15 cellular contexts compared by ENCODE assay signal in the genomic region with DNA sequence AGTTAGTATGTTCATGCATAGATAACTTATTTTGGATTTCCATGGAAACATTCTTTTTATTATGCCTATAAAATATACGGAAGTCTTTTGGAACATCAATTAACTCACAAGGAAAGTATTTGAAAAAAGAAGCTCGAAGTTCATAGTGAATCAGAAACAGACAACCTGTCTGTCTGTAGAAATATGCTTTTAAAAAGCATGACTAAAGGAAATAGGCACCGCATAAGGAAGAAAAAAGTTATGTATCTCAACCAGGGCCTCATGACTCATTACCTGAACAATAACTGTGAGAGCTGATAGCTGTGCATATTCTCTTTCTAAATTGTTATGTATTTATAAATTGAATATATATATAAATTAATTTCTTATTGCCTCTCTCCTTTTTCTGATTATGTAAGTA.
A peak's percentile ranks its signal among the peaks of the same experiment; 100 is the strongest.
DNase-seq lines count a peak whose midpoint lies in the region; ATAC-seq, FAIRE-seq and TF ChIP-seq lines count a peak whose summit lies in the region.
"Had no signal": no experiment of that assay in that cellular context is flagged by ENCODE, and none has a peak within 500 bp of the region (broad histone marks: within the 10 kb centered on the region; RNA-seq: fewer than 3 reads in every experiment).

No MANE protein-coding gene starts in this region.

- CTCF ChIA-PET in RWPE1 (lab: Yijun Ruan, JAX): no interaction called here

- H3K27ac ChIP-seq in RWPE1: no peak overlapping the region
- H3K27ac ChIP-seq: A549 had no signal

- TF ChIP-seq CTCF in RWPE1 (conservative IDR thresholded peaks at IDR 0.05; ENCODE audit: low read depth): no peak
- TF ChIP-seq CTCF in epithelial cell of esophagus (IDR thresholded peaks at IDR 0.05; ENCODE audit: insufficient read depth, low read depth, low read length, missing control alignments): no peak

- no peak overlapping the region for H3K4me3 ChIP-seq in epithelial cell of esophagus (ENCODE audit: low read length)
- H3K4me3 ChIP-seq: A549, GM23338 had no signal

- DNase-seq in HTR-8/SVneo (ENCODE audit: insufficient read length, low spot score) (peak; percentile 9), RWPE1 (ENCODE audit: low spot score) (peak; percentile 30), epithelial cell of esophagus (ENCODE audit: low read depth) (peak; percentile 68), amniotic stem cell (lab: John Stamatoyannopoulos, UW) (no peak), G401 (ENCODE audit: low spot score) (no peak)
- DNase-seq in stimulated activated CD4-positive, alpha-beta T cell treated with anti-CD3 and anti-CD28 coated beads, Interleukin-12 subunit alpha, Interleukin-12 subunit beta, amount 100 ng/mL, for 4 hours: no peak
- DNase-seq: BE2C; CD4-positive, alpha-beta memory T cell; DMS79; GF-D8; H7 had no signal

- in situ Hi-C loops in G401 (cut with HindIII; ENCODE audit: low sequenced_read_pairs): no loop called here

- POLR2A ChIA-PET in RWPE1 (lab: Yijun Ruan, JAX; ENCODE audit: low non-redundant PET): no interaction called here

- no peak for FAIRE-seq in HTR-8/SVneo (lab: Jason Lieb, UNC)
- FAIRE-seq: A549, HepG2 had no signal

- ATAC-seq in GM18498 (IDR thresholded peaks at IDR 0.05; ENCODE audit: unreplicated experiment): no peak
- ATAC-seq: A549, HepG2 had no signal

Comparison
In these comparisons a context has a peak if more than half of its experiments do, and no peak if none do; other contexts are left out.
1. DNase-seq: peak in HTR-8/SVneo (single experiment), RWPE1 (single experiment) and epithelial cell of esophagus (single experiment); none in stimulated activated CD4-positive, alpha-beta T cell treated with anti-CD3 and anti-CD28 coated beads, Interleukin-12 subunit alpha, Interleukin-12 subunit beta, amount 100 ng/mL, for 4 hours (single experiment), amniotic stem cell (single experiment) and G401 (single experiment).